ENCODE assay signal across 8 cellular contexts in the genomic region with DNA sequence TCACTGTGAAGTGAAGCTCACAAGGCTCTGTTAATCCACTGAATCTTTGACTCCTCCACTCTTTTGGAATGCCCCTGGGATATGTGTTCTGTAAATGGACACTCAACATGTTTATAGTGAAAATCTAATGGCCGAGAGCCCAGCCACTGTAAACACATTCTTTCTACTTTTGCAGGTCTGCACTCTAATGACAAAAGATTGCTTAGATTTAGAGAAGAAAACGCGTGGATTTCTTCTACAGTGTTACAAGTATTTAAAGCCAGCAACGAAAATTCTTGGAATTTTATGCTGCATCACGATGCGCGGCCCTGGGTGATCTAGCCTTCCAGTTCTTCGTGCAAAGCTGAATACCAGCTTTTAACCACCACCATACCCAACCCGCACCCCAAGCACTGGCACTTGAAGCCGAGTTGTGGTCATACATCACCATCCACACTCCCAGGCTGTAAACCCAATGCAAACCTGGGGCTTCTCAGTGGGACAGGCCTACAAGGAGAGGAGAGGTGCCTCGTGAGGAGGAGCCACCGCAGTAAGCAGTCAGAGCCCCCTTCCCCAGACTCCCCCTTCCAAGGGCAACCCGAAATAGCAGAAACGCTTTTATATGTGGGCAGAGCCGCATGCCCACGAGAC.
DNase-seq lines count a peak whose midpoint lies in the region; ATAC-seq and TF ChIP-seq lines count a peak whose summit lies in the region.

No MANE protein-coding gene starts in this region.

- TF ChIP-seq CTCF in DOHH2 (IDR thresholded peaks at IDR 0.05; ENCODE audit: low read depth, low read length, poor library complexity, severe bottlenecking) (no peak), OCI-LY3 (IDR thresholded peaks at IDR 0.05; ENCODE audit: low read depth, low read length) (no peak), epithelial cell of esophagus (IDR thresholded peaks at IDR 0.05; ENCODE audit: insufficient read depth, low read depth, low read length, missing control alignments) (no peak), parathyroid adenoma (IDR thresholded peaks at IDR 0.05) (no peak)

- H3K9ac ChIP-seq in OCI-LY3 (ENCODE audit: low read length) (peak overlapping the region; percentile 81), parathyroid adenoma (peak overlapping the region; percentile 5)

- H3K27me3 ChIP-seq in DOHH2 (ENCODE audit: control insufficient read depth, low read length) (no peaks in the 10 kb centered on the region), OCI-LY3 (ENCODE audit: low read depth, low read length) (peaks cover 31% of the 10 kb centered on the region), parathyroid adenoma (ENCODE audit: control insufficient read depth, insufficient read depth, low read length) (no peaks in the 10 kb centered on the region)

- H3K36me3 ChIP-seq in DOHH2 (ENCODE audit: control insufficient read depth, low read length), result peaks cover 3% of the 10 kb centered on the region
- no peaks in the 10 kb centered on the region for H3K36me3 ChIP-seq in OCI-LY3 (replicated peaks; ENCODE audit: low read depth, low read length)
- no peaks in the 10 kb centered on the region for H3K36me3 ChIP-seq in parathyroid adenoma (ENCODE audit: control insufficient read depth, insufficient read depth, low read length)

- H3K9me3 ChIP-seq in DOHH2 (ENCODE audit: control insufficient read depth, insufficient read depth, low read length) (no peaks in the 10 kb centered on the region), OCI-LY3 (ENCODE audit: insufficient read depth, low read length) (no peaks in the 10 kb centered on the region), parathyroid adenoma (ENCODE audit: control insufficient read depth, low read length) (no peaks in the 10 kb centered on the region)

- H4K20me1 ChIP-seq in DOHH2 (ENCODE audit: control insufficient read depth, insufficient read depth, low read depth, low read length) (no peaks in the 10 kb centered on the region), OCI-LY3 (ENCODE audit: insufficient read depth, low read length) (no peaks in the 10 kb centered on the region; the same call in 1 of the 2 replicates)

- H2AFZ ChIP-seq in OCI-LY3 (ENCODE audit: low read depth, low read length), result peak overlapping the region; percentile 80; the same call in 1 of the 2 replicates
- peak overlapping the region; percentile 89 for H2AFZ ChIP-seq in parathyroid adenoma

- H3K4me1 ChIP-seq in DOHH2 (ENCODE audit: control insufficient read depth, low read length) (peaks cover 23% of the 10 kb centered on the region), OCI-LY3 (ENCODE audit: low read length) (peaks cover 5% of the 10 kb centered on the region; the same call in 1 of the 2 replicates), parathyroid adenoma (peaks cover 3% of the 10 kb centered on the region)

- peak overlapping the region; percentile 82 for H3K4me2 ChIP-seq in DOHH2 (ENCODE audit: low read length)
- peak overlapping the region; percentile 92 for H3K4me2 ChIP-seq in OCI-LY3 (ENCODE audit: low read length)
- peak overlapping the region; percentile 95 for H3K4me2 ChIP-seq in parathyroid adenoma (ENCODE audit: low read length)

- H3K79me2 ChIP-seq in DOHH2 (ENCODE audit: control insufficient read depth, low read length) (peaks cover 5% of the 10 kb centered on the region), OCI-LY3 (ENCODE audit: low read length) (no peaks in the 10 kb centered on the region), parathyroid adenoma (peaks cover 5% of the 10 kb centered on the region)

- no peak for ATAC-seq in GM18517 (IDR thresholded peaks at IDR 0.05; ENCODE audit: unreplicated experiment)
- ATAC-seq in GM19023 (IDR thresholded peaks at IDR 0.05; ENCODE audit: unreplicated experiment), result no peak

- H3K4me3 ChIP-seq in DOHH2 (ENCODE audit: low read length), result peak overlapping the region; percentile 98
- H3K4me3 ChIP-seq in OCI-LY3 (ENCODE audit: low read length), result peak overlapping the region; percentile 97
- peak overlapping the region; percentile 70 for H3K4me3 ChIP-seq in epithelial cell of esophagus (ENCODE audit: low read length)
- H3K4me3 ChIP-seq in parathyroid adenoma (ENCODE audit: low read depth, low read length), result peak overlapping the region; percentile 55

- H3F3A ChIP-seq in DOHH2 (ENCODE audit: control insufficient read depth, insufficient read depth), result peaks cover 7% of the 10 kb centered on the region; the same call in 1 of the 2 replicates

- no peak for DNase-seq in epithelial cell of esophagus (ENCODE audit: low read depth)
- DNase-seq in activated CD4-positive, CD25-positive, alpha-beta regulatory T cell (lab: John Stamatoyannopoulos, UW), result no peak
- DNase-seq in SIG-M5 treated with dmso at 0.1 percent for 504 hours (lab: John Stamatoyannopoulos, UW; ENCODE audit: unreplicated experiment), result no peak

- 0 out of 2 replicates have a peak overlapping the region, but pooled peaks have one; percentile 7 for H3K27ac ChIP-seq in DOHH2 (ENCODE audit: low read depth, low read length)
- no peak overlapping the region for H3K27ac ChIP-seq in OCI-LY3 (ENCODE audit: low read length)
- peak overlapping the region; percentile 73 for H3K27ac ChIP-seq in parathyroid adenoma

- H3K9me2 ChIP-seq in DOHH2 (replicated peaks; ENCODE audit: control insufficient read depth, low read length), result no peaks in the 10 kb centered on the region
